ENCODE assay signal across 10 cellular contexts in the genomic region with DNA sequence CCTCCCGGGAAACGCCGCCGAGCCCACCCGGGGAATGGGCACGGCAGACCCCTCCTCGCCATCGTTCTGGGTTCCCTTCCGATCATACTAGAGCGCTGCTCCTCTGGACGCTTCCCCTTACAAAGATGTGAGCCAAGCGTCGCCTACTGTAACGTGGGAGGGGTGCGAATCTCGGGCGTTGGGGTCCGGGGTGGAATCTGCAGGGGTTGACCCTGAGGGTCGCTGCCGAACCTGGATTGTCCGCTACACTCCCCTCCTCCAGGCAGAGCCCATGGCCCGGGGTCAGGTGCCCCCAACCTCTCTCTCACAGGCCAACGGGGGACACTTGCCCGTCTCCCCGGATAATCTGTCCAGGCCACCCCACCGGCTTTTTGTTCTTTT. TPM values are rescaled to one million over a fixed set of nuclear protein-coding genes. Genes with fewer than 3 reads are reported as not detected.
DNase-seq lines count a peak whose midpoint lies in the region; ATAC-seq and TF ChIP-seq lines count a peak whose summit lies in the region.
"Had no signal": no experiment of that assay in that cellular context is flagged by ENCODE, and none has a peak within 500 bp of the region (broad histone marks: within the 10 kb centered on the region; RNA-seq: fewer than 3 reads in every experiment).

No MANE protein-coding gene starts in this region.

- H3K4me3 ChIP-seq in GM12864 (ENCODE audit: low read depth, low read length) (peak overlapping the region; percentile 38), WI38 (ENCODE audit: low read depth, low read length) (peak overlapping the region; percentile 46), fibroblast of villous mesenchyme (ENCODE audit: low read depth, low read length) (peak overlapping the region; percentile 48)

- DNase-seq in GM12864 (ENCODE audit: low read depth) (no peak), fibroblast of villous mesenchyme (ENCODE audit: low read depth) (no peak), retina (peak; percentile 24), amniotic stem cell (lab: John Stamatoyannopoulos, UW) (no peak), medulla oblongata (ENCODE audit: extremely low spot score) (no peak)
- DNase-seq: activated gamma-delta T cell treated with Interleukin-2 at 50 U/mL for 16 hours, NCI-H2227 treated with DMSO at 0.1 percent for 48 hours had no signal

- no peak for ATAC-seq in GM18520 (IDR thresholded peaks at IDR 0.05; ENCODE audit: unreplicated experiment)
- no peak for ATAC-seq in GM21515 (IDR thresholded peaks at IDR 0.05; ENCODE audit: unreplicated experiment)

- TF ChIP-seq CTCF in GM12864 (IDR thresholded peaks at IDR 0.05; ENCODE audit: low read depth, low read length, missing control alignments) (no peak), WI38 (IDR thresholded peaks at IDR 0.05; ENCODE audit: low read depth, low read length) (no peak), fibroblast of villous mesenchyme (IDR thresholded peaks at IDR 0.05; ENCODE audit: insufficient read depth, low read depth, low read length) (no peak)

RNA-seq across cellular contexts. Expression of a gene that starts 13.8 kb away (rescaled TPM):
- total RNA-seq in fibroblast of villous mesenchyme = 23.8 and 24.2 TPM in 2 replicates
